ENCODE assay signal across 11 cellular contexts in genomic region chr5:95927927-95928723, GRCh38. TPM values are rescaled to one million over a fixed set of nuclear protein-coding genes. Genes with fewer than 3 reads are reported as not detected.
DNase-seq lines count a peak whose midpoint lies in the region; ATAC-seq and TF ChIP-seq lines count a peak whose summit lies in the region.
"Had no signal": no experiment of that assay in that cellular context is flagged by ENCODE, and none has a peak within 500 bp of the region (broad histone marks: within the 10 kb centered on the region; RNA-seq: fewer than 3 reads in every experiment).

No MANE protein-coding gene starts in this region.

- no peak overlapping the region for H3K4me3 ChIP-seq in left lung
- H3K4me3 ChIP-seq: upper lobe of right lung had no signal

- no peaks in the 10 kb centered on the region for H3K9me3 ChIP-seq in left lung
- H3K9me3 ChIP-seq: upper lobe of right lung had no signal

- no peaks in the 10 kb centered on the region for H3K27me3 ChIP-seq in left lung
- H3K27me3 ChIP-seq: upper lobe of right lung had no signal

- ATAC-seq in GM18867 (IDR thresholded peaks at IDR 0.05; ENCODE audit: unreplicated experiment) (peak; percentile 41), GM21528 (IDR thresholded peaks at IDR 0.05; ENCODE audit: low FRiP score, unreplicated experiment) (peak; percentile 48), HG03432 (IDR thresholded peaks at IDR 0.05; ENCODE audit: unreplicated experiment) (peak; percentile 49), left lung (no peak)
- ATAC-seq: upper lobe of right lung had no signal

- DNase-seq in left lung (no peak), occipital lobe (lab: John Stamatoyannopoulos, UW) (no peak), HuH-7.5 (ENCODE audit: low spot score) (no peak), cardiac septum (ENCODE audit: low spot score) (no peak), amygdala (lab: John Stamatoyannopoulos, UW) (no peak)
- DNase-seq: NK-92 treated with Interleukin-12 subunit alpha and Interleukin-12 subunit beta, amount 100 ng/mL, for 24 hours; retina; upper lobe of right lung had no signal

- TF ChIP-seq CTCF in left lung (IDR thresholded peaks at IDR 0.05), result no peak

- no peaks in the 10 kb centered on the region for H3K36me3 ChIP-seq in left lung
- H3K36me3 ChIP-seq: upper lobe of right lung had no signal

- peak overlapping the region; percentile 10 to 26 for H3K27ac ChIP-seq in left lung
- H3K27ac ChIP-seq: upper lobe of right lung had no signal

- H3K4me1 ChIP-seq in left lung, result peaks cover 19 to 34% of the 10 kb centered on the region in 2 donors

- intact Hi-C loops in left lung (cut with DNase I) (no loop called here), cardiac septum (cut with DNase I) (no loop called here)

RNA-seq across cellular contexts. Expression of gene ELL2, which starts 33.5 kb away (rescaled TPM):
- total RNA-seq in left lung, result 10 to 100 TPM; 46.9 to 62.7 TPM
- total RNA-seq in occipital lobe, result 35.6 TPM
- total RNA-seq in cardiac septum, result 30.5 TPM
